ENCODE assay signal across 8 cellular contexts in the genomic region with DNA sequence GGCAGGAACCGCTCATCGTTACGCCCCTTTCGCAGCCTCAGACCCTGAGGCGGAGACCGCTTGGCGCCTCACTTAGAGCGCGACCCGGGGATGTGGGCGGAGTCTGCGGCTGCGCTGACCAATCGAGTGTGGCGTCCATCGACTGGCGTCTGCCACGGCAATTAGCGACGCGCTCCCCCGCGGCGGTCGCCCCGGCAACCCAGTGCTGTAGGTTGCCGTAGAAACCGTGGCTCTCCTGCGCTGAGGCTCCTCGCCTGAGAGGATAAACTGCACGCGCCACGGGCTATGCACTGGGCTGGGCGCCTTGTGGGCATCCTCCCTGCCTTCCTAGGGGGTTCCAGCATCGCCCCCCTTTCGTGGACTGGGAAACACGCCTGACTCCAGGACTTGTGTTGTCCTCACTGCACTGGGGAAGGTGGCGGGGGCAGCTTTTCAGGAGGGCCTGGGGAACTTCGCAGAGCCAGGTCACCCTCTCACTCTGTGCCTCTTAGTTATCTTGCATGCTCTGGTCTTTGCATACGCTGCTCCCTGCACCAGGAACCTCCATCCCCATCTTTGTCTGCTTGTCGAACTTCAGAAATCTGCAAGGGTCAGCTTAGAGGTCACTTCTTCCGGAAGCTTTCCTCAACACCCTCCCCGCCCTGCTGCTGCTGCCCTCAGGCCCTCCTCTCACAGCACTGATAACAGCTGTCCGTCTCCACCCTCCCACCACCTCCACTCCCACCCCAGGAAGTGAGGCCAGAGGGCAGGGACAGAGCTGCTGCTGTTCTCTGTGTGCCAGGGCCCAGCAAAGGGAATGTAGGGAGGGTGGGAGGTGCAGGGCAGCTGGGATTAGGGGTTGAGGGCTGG. TPM values are rescaled to one million over a fixed set of nuclear protein-coding genes. Genes with fewer than 3 reads are reported as not detected.
DNase-seq lines count a peak whose midpoint lies in the region; ATAC-seq, FAIRE-seq and TF ChIP-seq lines count a peak whose summit lies in the region.

No MANE protein-coding gene starts in this region.

- ATAC-seq in HG02678 (IDR thresholded peaks at IDR 0.05; ENCODE audit: unreplicated experiment) (peak; percentile 88), right cardiac atrium (peak; percentile 93 to 94)

- DNase-seq in GM04504 (ENCODE audit: low read depth): peak; percentile 73
- DNase-seq in NCI-H146 (lab: John Stamatoyannopoulos, UW): peak; percentile 94
- DNase-seq in T-helper 22 cell (ENCODE audit: low read depth): peak; percentile 79
- peak; percentile 40 to 91 for DNase-seq in ascending aorta (ENCODE audit: low spot score in 2 of 2)
- DNase-seq in right cardiac atrium: peak; percentile 94 to 98 (median 98)
- DNase-seq in pulmonary artery endothelial cell (ENCODE audit: low read depth, low spot score): peak; percentile 64
- DNase-seq in urothelium cell line (ENCODE audit: low spot score): peak; percentile 96

- peaks cover 10 to 18% of the 10 kb centered on the region in 2 donors for H3K4me1 ChIP-seq in ascending aorta
- H3K4me1 ChIP-seq in right cardiac atrium (ENCODE audit: control insufficient read depth, insufficient read depth, low read length): peaks cover 10% of the 10 kb centered on the region

- H3K27me3 ChIP-seq in ascending aorta (no peaks in the 10 kb centered on the region), right cardiac atrium (ENCODE audit: control insufficient read depth, insufficient read depth) (no peaks in the 10 kb centered on the region)

- peak; percentile 98 for FAIRE-seq in urothelium cell line (lab: Jason Lieb, UNC)

- peak overlapping the region; percentile 27 to 59 for H3K4me3 ChIP-seq in ascending aorta
- peak overlapping the region; percentile 19 for H3K4me3 ChIP-seq in right cardiac atrium (ENCODE audit: low read length)

- no peaks in the 10 kb centered on the region for H3K36me3 ChIP-seq in ascending aorta

- 1% methylated on average over 44 of the region's 44 CpGs for WGBS in right cardiac atrium

- H3K27ac ChIP-seq in ascending aorta (peak overlapping the region; percentile 57 to 68), right cardiac atrium (ENCODE audit: low read length) (peak overlapping the region; percentile 22)

- no peak for TF ChIP-seq CTCF in ascending aorta (IDR thresholded peaks at IDR 0.05)

- intact Hi-C loops in ascending aorta (cut with DNase I): loop anchor here (1.0 to 5.0 kb wide), 2 partner anchors 13 to 32 kb away; a partner anchor contains a TSS
- intact Hi-C loops in right cardiac atrium (cut with DNase I): loop anchor here in 1 of 4 donors (10.0 kb wide), 1 partner anchor 130 kb away; no protein-coding TSS in a partner anchor

- H3K9me3 ChIP-seq in ascending aorta: no peaks in the 10 kb centered on the region
- H3K9me3 ChIP-seq in right cardiac atrium (ENCODE audit: control insufficient read depth, low read length): no peaks in the 10 kb centered on the region

RNA-seq across cellular contexts. Expression of a gene that starts 0.5 kb away (rescaled TPM):
- total RNA-seq in ascending aorta: not detected
- 1 to 10 TPM; 1.7 to 6.7 (median 4.8) TPM for total RNA-seq in right cardiac atrium
- polyA plus RNA-seq in right cardiac atrium: 2.1 TPM
- 0.07 TPM in 1 of 2 replicates, not detected in the other for total RNA-seq in pulmonary artery endothelial cell

RNA-seq across cellular contexts. Expression of a gene that starts 12.5 kb away (rescaled TPM):
- total RNA-seq in ascending aorta (37.9 TPM), right cardiac atrium (10 to 100 TPM; 23.2 to 25.2 (median 23.8) TPM), pulmonary artery endothelial cell (16.2 and 18.8 TPM in 2 replicates)
- polyA plus RNA-seq in right cardiac atrium: 38.2 TPM

RNA-seq across cellular contexts. Expression of a gene that starts 17.9 kb away (rescaled TPM):
- total RNA-seq in ascending aorta: 20.4 TPM
- 1 to 10 TPM in 2 of 4 donors, under 1 TPM in 2; 0.33 to 1.9 (median 0.77) TPM for total RNA-seq in right cardiac atrium
- 0.59 TPM for polyA plus RNA-seq in right cardiac atrium
- total RNA-seq in pulmonary artery endothelial cell: not detected in 2 replicates

RNA-seq across cellular contexts. Expression of a gene that starts 31.3 kb away (rescaled TPM):
- total RNA-seq in ascending aorta (2.6 TPM), right cardiac atrium (not detected), pulmonary artery endothelial cell (not detected in 2 replicates)
- not detected for polyA plus RNA-seq in right cardiac atrium

RNA-seq across cellular contexts. Expression of a gene that starts 32.3 kb away (rescaled TPM):
- 72.8 TPM for total RNA-seq in ascending aorta
- 10 to 100 TPM; 28.3 to 33.2 (median 31.1) TPM for total RNA-seq in right cardiac atrium
- polyA plus RNA-seq in right cardiac atrium: 20.4 TPM
- total RNA-seq in pulmonary artery endothelial cell: 51.1 and 69.5 TPM in 2 replicates

Comparison
In these comparisons a context has a peak if more than half of its experiments do, and no peak if none do; other contexts are left out.
1. Peak in every context shown above with its lines: DNase-seq, ATAC-seq, H3K4me3 ChIP-seq and H3K27ac ChIP-seq.